In genomic region chr2:204251118-204251757, GRCh38 we compare ENCODE assay signal across 19 cellular contexts.
DNase-seq lines count a peak whose midpoint lies in the region; ATAC-seq and TF ChIP-seq lines count a peak whose summit lies in the region.
"Had no signal": no experiment of that assay in that cellular context is flagged by ENCODE, and none has a peak within 500 bp of the region (broad histone marks: within the 10 kb centered on the region; RNA-seq: fewer than 3 reads in every experiment).

No MANE protein-coding gene starts in this region.

- H3F3A ChIP-seq in MM.1S (ENCODE audit: insufficient read depth, low read length): no peaks in the 10 kb centered on the region

- H3K9me3 Mint-ChIP-seq in osteocyte (ENCODE audit: unreplicated experiment) (no peaks in the 10 kb centered on the region), immature natural killer cell (peaks cover 0 to 2% (median 0%) of the 10 kb centered on the region in 6 donors)

- H3K79me2 ChIP-seq in MM.1S (ENCODE audit: low read length): no peaks in the 10 kb centered on the region

- no peaks in the 10 kb centered on the region for H3K27me3 ChIP-seq in MM.1S (replicated peaks; ENCODE audit: insufficient read depth, low read length)
- H3K27me3 ChIP-seq: sigmoid colon had no signal

- H3K36me3 Mint-ChIP-seq in osteocyte (ENCODE audit: unreplicated experiment) (no peaks in the 10 kb centered on the region), immature natural killer cell (no peaks in the 10 kb centered on the region)

- H3K9me3 ChIP-seq in MM.1S (replicated peaks; ENCODE audit: insufficient read depth, low read length): no peaks in the 10 kb centered on the region
- H3K9me3 ChIP-seq: heart right ventricle, prostate gland, sigmoid colon had no signal

- peak; percentile 27 for DNase-seq in GM12865 (ENCODE audit: low read depth)
- peak; percentile 70 for DNase-seq in MM.1S
- DNase-seq in osteocyte (ENCODE audit: extremely low spot score, unreplicated experiment): no peak
- DNase-seq in activated CD8-positive, alpha-beta memory T cell treated with anti-CD3 and anti-CD28 coated beads for 24 hours: no peak
- no peak for DNase-seq in immature natural killer cell
- DNase-seq: activated CD8-positive, alpha-beta memory T cell treated with anti-CD3 and anti-CD28 coated beads, Interleukin-2, amount 50 U/mL, for 48 hours; activated effector memory CD4-positive, alpha-beta T cell treated with anti-CD3 and anti-CD28 coated beads, Interleukin-2, amount 50 U/mL, for 16 hours; amygdala; effector CD8-positive, alpha-beta T cell; foreskin fibroblast; heart right ventricle; left cardiac atrium; NCI-H1048; NCI-H187; NCI-H69; sigmoid colon had no signal

- H4K20me1 ChIP-seq in MM.1S (ENCODE audit: insufficient read depth, low read length): no peaks in the 10 kb centered on the region

- H3K4me3 ChIP-seq in GM12865 (ENCODE audit: low read depth, low read length) (no peak overlapping the region), MM.1S (ENCODE audit: low read length) (no peak overlapping the region)
- H3K4me3 ChIP-seq: heart right ventricle, prostate gland, sigmoid colon had no signal

- no peak overlapping the region for H3K27ac Mint-ChIP-seq in osteocyte (ENCODE audit: unreplicated experiment)
- H3K27ac Mint-ChIP-seq in immature natural killer cell: no peak overlapping the region

- no peak overlapping the region for H3K4me2 ChIP-seq in MM.1S (ENCODE audit: low read depth, low read length)

- H3K36me3 ChIP-seq in MM.1S (replicated peaks; ENCODE audit: insufficient read depth, low read length): no peaks in the 10 kb centered on the region
- H3K36me3 ChIP-seq: heart right ventricle, prostate gland, sigmoid colon had no signal

- peaks cover 10% of the 10 kb centered on the region; the same call in 1 of the 2 replicates for H3K4me1 ChIP-seq in MM.1S (ENCODE audit: low read length)
- H3K4me1 ChIP-seq: prostate gland had no signal

- H3K4me1 Mint-ChIP-seq in osteocyte (ENCODE audit: unreplicated experiment) (no peaks in the 10 kb centered on the region), immature natural killer cell (no peaks in the 10 kb centered on the region)

- TF ChIP-seq CTCF in GM12865 (IDR thresholded peaks at IDR 0.05; ENCODE audit: insufficient read depth, low read depth, low read length, missing control alignments): no peak
- TF ChIP-seq CTCF in MM.1S (IDR thresholded peaks at IDR 0.05; ENCODE audit: low read length): no peak
- TF ChIP-seq CTCF in osteocyte (IDR thresholded peaks at IDR 0.05): no peak

- H2AFZ ChIP-seq in MM.1S (ENCODE audit: low read length): no peak overlapping the region

- H3K9ac ChIP-seq in MM.1S (ENCODE audit: low read length): no peak overlapping the region

- no peaks in the 10 kb centered on the region for H3K9me2 ChIP-seq in MM.1S (replicated peaks; ENCODE audit: insufficient read depth, low read length)

- no peak overlapping the region for H3K27ac ChIP-seq in MM.1S (ENCODE audit: low read length)
- H3K27ac ChIP-seq: heart right ventricle, prostate gland, sigmoid colon had no signal

- H3K27me3 Mint-ChIP-seq in osteocyte (ENCODE audit: unreplicated experiment) (peaks cover 8% of the 10 kb centered on the region), immature natural killer cell (ENCODE audit: low read depth in 3 of 3) (peaks cover 2 to 5% (median 4%) of the 10 kb centered on the region in 3 donors)

- H3K4me3 Mint-ChIP-seq in osteocyte (ENCODE audit: unreplicated experiment): no peak overlapping the region
- H3K4me3 Mint-ChIP-seq in immature natural killer cell: no peak overlapping the region

- ATAC-seq in GM18867 (IDR thresholded peaks at IDR 0.05; ENCODE audit: unreplicated experiment): peak; percentile 82
- peak; percentile 92 for ATAC-seq in GM21723 (IDR thresholded peaks at IDR 0.05; ENCODE audit: unreplicated experiment)
- ATAC-seq: heart right ventricle, left cardiac atrium had no signal

Comparison
In these comparisons a context has a peak if more than half of its experiments do, and no peak if none do; other contexts are left out.
1. DNase-seq: peak in GM12865 (single experiment) and MM.1S (single experiment); none in osteocyte (single experiment), activated CD8-positive, alpha-beta memory T cell treated with anti-CD3 and anti-CD28 coated beads for 24 hours (single experiment) and immature natural killer cell (0 of 3).